Comparison of ENCODE assay signal across 10 cellular contexts in genomic region chr7:151735854-151736402, GRCh38.
DNase-seq lines count a peak whose midpoint lies in the region; ATAC-seq and TF ChIP-seq lines count a peak whose summit lies in the region.
"Had no signal": no experiment of that assay in that cellular context is flagged by ENCODE, and none has a peak within 500 bp of the region (broad histone marks: within the 10 kb centered on the region; RNA-seq: fewer than 3 reads in every experiment).

No MANE protein-coding gene starts in this region.

- peaks cover 2% of the 10 kb centered on the region for H3K36me3 Mint-ChIP-seq in progenitor cell of endocrine pancreas (ENCODE audit: insufficient read depth)
- H3K36me3 Mint-ChIP-seq in stimulated activated memory B cell treated with anti-CD40 and anti-IgM and Interleukin-4, amounts not matched to agents 10 μg/mL and 1 μg/mL and 100 μg/mL, for 72 hours, result peaks cover 5% of the 10 kb centered on the region

- peaks cover 12% of the 10 kb centered on the region for H3K4me1 ChIP-seq in PC-3 (ENCODE audit: insufficient read depth, low read length)

- no peak overlapping the region for H3K27ac ChIP-seq in PC-3 (ENCODE audit: low read length)

- peak overlapping the region; percentile 68 for H3K4me2 ChIP-seq in PC-3 (ENCODE audit: low read length)

- peaks cover 6% of the 10 kb centered on the region for H3K9me3 Mint-ChIP-seq in progenitor cell of endocrine pancreas (ENCODE audit: low read depth)
- H3K9me3 Mint-ChIP-seq in stimulated activated memory B cell treated with anti-CD40 and anti-IgM and Interleukin-4, amounts not matched to agents 10 μg/mL and 1 μg/mL and 100 μg/mL, for 72 hours, result no peaks in the 10 kb centered on the region

- no peaks in the 10 kb centered on the region for H4K20me1 ChIP-seq in PC-3 (ENCODE audit: low read length)

- POLR2A ChIA-PET in PC-3 (lab: Charles Lee; ENCODE audit: unreplicated experiment), result no interaction called here

- H3K4me3 ChIP-seq in PC-3 (ENCODE audit: low read length) (no peak overlapping the region), foreskin fibroblast (ENCODE audit: low read depth in 1 of 2, low read length in 2 of 2) (peak overlapping the region; percentile 15 to 33)

- H3K27me3 ChIP-seq in PC-3 (ENCODE audit: low read length), result no peaks in the 10 kb centered on the region

- peak overlapping the region; percentile 11 for H3K4me3 Mint-ChIP-seq in progenitor cell of endocrine pancreas (ENCODE audit: low read depth)
- no peak overlapping the region for H3K4me3 Mint-ChIP-seq in stimulated activated memory B cell treated with anti-CD40 and anti-IgM and Interleukin-4, amounts not matched to agents 10 μg/mL and 1 μg/mL and 100 μg/mL, for 72 hours

- no TSS peak for BruUV-seq in PC-3 (replicated peaks; lab: Mats Ljungman, UMichigan)

- H3K4me1 Mint-ChIP-seq in progenitor cell of endocrine pancreas (ENCODE audit: low read depth), result peaks cover 8% of the 10 kb centered on the region
- peaks cover 21% of the 10 kb centered on the region for H3K4me1 Mint-ChIP-seq in stimulated activated memory B cell treated with anti-CD40 and anti-IgM and Interleukin-4, amounts not matched to agents 10 μg/mL and 1 μg/mL and 100 μg/mL, for 72 hours

- DNase-seq in COR-L47 (lab: John Stamatoyannopoulos, UW) (peak; percentile 90), PC-3 (no peak), foreskin fibroblast (no peak), progenitor cell of endocrine pancreas (ENCODE audit: low spot score, unreplicated experiment) (no peak), mucosa of gallbladder (ENCODE audit: low spot score) (no peak), NOMO-1 treated with dmso at 0.1 percent for 144 hours (lab: John Stamatoyannopoulos, UW; ENCODE audit: unreplicated experiment) (no peak)
- DNase-seq in activated naive CD4-positive, alpha-beta T cell treated with Interleukin-2 at 50 U/mL for 16 hours, result no peak
- DNase-seq: erythroblast, SIG-M5 had no signal

- ATAC-seq in PC-3, result peak; percentile 11; the same call in 1 of the 2 replicates
- no peak for ATAC-seq in stimulated activated memory B cell treated with anti-CD40 and anti-IgM and Interleukin-4, amounts not matched to agents 10 μg/mL and 1 μg/mL and 100 μg/mL, for 72 hours

- intact Hi-C loops in PC-3 (cut with micrococcal nuclease), result no loop called here

- H3F3A ChIP-seq in PC-3 (ENCODE audit: low read length, unreplicated experiment), result no peaks in the 10 kb centered on the region

- H3K27me3 Mint-ChIP-seq in progenitor cell of endocrine pancreas, result peaks cover 10% of the 10 kb centered on the region
- H3K27me3 Mint-ChIP-seq in stimulated activated memory B cell treated with anti-CD40 and anti-IgM and Interleukin-4, amounts not matched to agents 10 μg/mL and 1 μg/mL and 100 μg/mL, for 72 hours, result no peaks in the 10 kb centered on the region

- no peaks in the 10 kb centered on the region for H3K79me2 ChIP-seq in PC-3 (ENCODE audit: low read length)

- no peaks in the 10 kb centered on the region for H3K36me3 ChIP-seq in PC-3 (ENCODE audit: low read depth, low read length)

- no peak overlapping the region for H2AFZ ChIP-seq in PC-3 (ENCODE audit: low read length)

- H3K9me2 ChIP-seq in PC-3 (replicated peaks; ENCODE audit: low read length), result no peaks in the 10 kb centered on the region

- peak overlapping the region; percentile 73 for H3K27ac Mint-ChIP-seq in progenitor cell of endocrine pancreas
- H3K27ac Mint-ChIP-seq in stimulated activated memory B cell treated with anti-CD40 and anti-IgM and Interleukin-4, amounts not matched to agents 10 μg/mL and 1 μg/mL and 100 μg/mL, for 72 hours, result no peak overlapping the region

- no peak for TF ChIP-seq CTCF in PC-3 (conservative IDR thresholded peaks at IDR 0.05; ENCODE audit: low read depth, low read length)
- TF ChIP-seq CTCF in foreskin fibroblast (IDR thresholded peaks at IDR 0.05; ENCODE audit: low read depth, low read length), result no peak
- no peak for TF ChIP-seq CTCF in progenitor cell of endocrine pancreas (IDR thresholded peaks at IDR 0.05; ENCODE audit: unreplicated experiment)

- CTCF ChIA-PET in PC-3 (lab: Charles Lee), result interaction anchor here (0.6 to 1.0 kb wide), 2 partner anchors 9 to 243 kb away, joined by 3 to 11 read pairs; no protein-coding TSS in a partner anchor

- no peaks in the 10 kb centered on the region for H3K9me3 ChIP-seq in PC-3 (ENCODE audit: low read length)

- no peak overlapping the region for H3K9ac ChIP-seq in PC-3 (ENCODE audit: low read length)
